22 cellular contexts compared by ENCODE assay signal in the genomic region with DNA sequence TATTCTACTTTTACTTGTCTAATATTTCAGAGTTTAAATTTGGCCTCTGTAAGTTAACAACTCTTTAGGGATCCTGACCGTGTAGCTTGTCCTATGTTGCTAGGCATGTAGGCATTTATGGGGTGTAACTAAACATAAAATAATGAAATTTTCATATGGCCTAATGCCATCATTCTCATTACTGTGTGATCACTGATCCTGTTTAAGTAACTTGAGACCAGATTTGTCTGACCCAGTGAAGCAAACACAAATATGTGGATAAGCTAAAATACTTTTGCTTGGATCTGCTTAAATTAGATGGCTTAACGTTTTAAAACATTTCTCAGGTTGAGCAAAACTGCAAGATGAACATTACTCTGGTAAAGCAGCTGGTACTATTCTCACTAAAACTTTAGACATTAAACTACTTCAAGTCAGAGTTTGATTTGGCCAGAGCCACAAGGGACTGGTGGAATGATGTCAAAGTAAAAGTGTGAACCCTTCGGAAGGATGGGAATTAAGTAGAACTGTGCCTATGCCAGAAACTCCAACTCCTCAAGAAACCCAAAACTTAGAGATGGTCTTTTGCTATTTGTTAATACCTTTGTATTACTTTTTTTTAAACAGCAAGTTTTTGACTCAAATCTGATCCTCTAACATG. TPM values are rescaled to one million over a fixed set of nuclear protein-coding genes. Genes with fewer than 3 reads are reported as not detected.
DNase-seq lines count a peak whose midpoint lies in the region; ATAC-seq and TF ChIP-seq lines count a peak whose summit lies in the region.
"Had no signal": no experiment of that assay in that cellular context is flagged by ENCODE, and none has a peak within 500 bp of the region (broad histone marks: within the 10 kb centered on the region; RNA-seq: fewer than 3 reads in every experiment).

No MANE protein-coding gene starts in this region.

- H4K20me1 ChIP-seq in GM23248 (ENCODE audit: insufficient read depth) (0 out of 2 replicates have a peak, but pooled peaks cover 9% of the 10 kb centered on the region), fibroblast of lung (ENCODE audit: control insufficient read depth, extremely low read depth, insufficient read depth, low read length) (peaks cover 3% of the 10 kb centered on the region)

- no peak overlapping the region for H3K4me2 ChIP-seq in GM23248 (ENCODE audit: unreplicated experiment)
- H3K4me2 ChIP-seq in fibroblast of lung (ENCODE audit: extremely low read depth, insufficient read depth, low read length), result no peak overlapping the region
- H3K4me2 ChIP-seq: KMS-11 had no signal

- in situ Hi-C loops in GM23248 (cut with MboI), result no loop called here

- H3K4me1 Mint-ChIP-seq in osteocyte (ENCODE audit: unreplicated experiment), result peaks cover 27% of the 10 kb centered on the region

- no peaks in the 10 kb centered on the region for H3K27me3 Mint-ChIP-seq in osteocyte (ENCODE audit: unreplicated experiment)
- H3K27me3 Mint-ChIP-seq: activated B cell treated with CpG ODN at 0.5 μM for 24 hours; stimulated activated naive B cell treated with anti-CD40 and anti-IgM and Interleukin-4, amounts not matched to agents 10 μg/mL and 1 μg/mL and 100 μg/mL, for 72 hours had no signal

- DNase-seq in GM23248 (peak; percentile 5), NCI-H1048 (lab: John Stamatoyannopoulos, UW) (peak; percentile 5), fibroblast of lung (ENCODE audit: low read depth in 2 of 2) (peak; percentile 44 to 53), osteocyte (ENCODE audit: extremely low spot score, unreplicated experiment) (no peak), Peyer's patch (no peak), NCI-H2107 treated with DMSO at 0.1 percent for 48 hours (lab: John Stamatoyannopoulos, UW; ENCODE audit: unreplicated experiment) (no peak)
- DNase-seq: activated B cell treated with CpG ODN at 0.5 μM for 24 hours; activated CD4-positive, alpha-beta T cell treated with anti-CD3 and anti-CD28 coated beads, Interleukin-2, amount 50 U/mL, for 48 hours; activated gamma-delta T cell treated with Interleukin-2 at 50 U/mL for 16 hours; CD8-positive, alpha-beta T cell; effector memory CD4-positive, alpha-beta T cell; heart left ventricle; immature natural killer cell; lower lobe of right lung; NCI-H1105; NCI-H2029 treated with DMSO at 0.1 percent for 48 hours; NCI-H510A; stimulated activated naive B cell treated with anti-CD40 and anti-IgM and Interleukin-4, amounts not matched to agents 10 μg/mL and 1 μg/mL and 100 μg/mL, for 72 hours had no signal

- H3K36me3 Mint-ChIP-seq in osteocyte (ENCODE audit: unreplicated experiment), result peaks cover 2% of the 10 kb centered on the region

- H3F3A ChIP-seq in GM23248 (ENCODE audit: insufficient read depth), result no peaks in the 10 kb centered on the region

- H3K9me2 ChIP-seq in GM23248 (ENCODE audit: insufficient read depth), result no peaks in the 10 kb centered on the region

- H3K4me3 ChIP-seq in GM23248, result no peak overlapping the region
- no peak overlapping the region for H3K4me3 ChIP-seq in fibroblast of lung (replicated peaks in 1 of 4; ENCODE audit: control extremely low read depth in 1 of 4, insufficient read depth in 1 of 4, low read depth in 3 of 4, low read length in 4 of 4)
- H3K4me3 ChIP-seq in Peyer's patch, result no peak overlapping the region
- H3K4me3 ChIP-seq: esophagus muscularis mucosa, heart left ventricle, lower lobe of right lung, thoracic aorta had no signal

- no peaks in the 10 kb centered on the region for H3K9me3 Mint-ChIP-seq in osteocyte (ENCODE audit: unreplicated experiment)
- H3K9me3 Mint-ChIP-seq: activated B cell treated with CpG ODN at 0.5 μM for 24 hours; CD8-positive, alpha-beta T cell; immature natural killer cell had no signal

- H2AFZ ChIP-seq in GM23248 (no peak overlapping the region), fibroblast of lung (ENCODE audit: low read length) (no peak overlapping the region)

- H3K9me3 ChIP-seq in GM23248 (ENCODE audit: low read depth) (no peaks in the 10 kb centered on the region), fibroblast of lung (ENCODE audit: control insufficient read depth, insufficient read depth, low read depth, low read length) (no peaks in the 10 kb centered on the region), Peyer's patch (no peaks in the 10 kb centered on the region)
- H3K9me3 ChIP-seq: esophagus muscularis mucosa, heart left ventricle, lower lobe of right lung, thoracic aorta had no signal

- H3K27me3 ChIP-seq in GM23248 (replicated peaks; ENCODE audit: insufficient read depth) (no peaks in the 10 kb centered on the region), fibroblast of lung (ENCODE audit: control insufficient read depth, insufficient read depth, low read length) (no peaks in the 10 kb centered on the region), Peyer's patch (no peaks in the 10 kb centered on the region)
- H3K27me3 ChIP-seq: esophagus muscularis mucosa, heart left ventricle had no signal

- peak overlapping the region; percentile 52 for H3K27ac Mint-ChIP-seq in osteocyte (ENCODE audit: unreplicated experiment)
- H3K27ac Mint-ChIP-seq: activated B cell treated with CpG ODN at 0.5 μM for 24 hours; CD8-positive, alpha-beta T cell; immature natural killer cell; stimulated activated naive B cell treated with anti-CD40 and anti-IgM and Interleukin-4, amounts not matched to agents 10 μg/mL and 1 μg/mL and 100 μg/mL, for 72 hours had no signal

- no peak overlapping the region for H3K9ac ChIP-seq in GM23248
- no peak overlapping the region for H3K9ac ChIP-seq in fibroblast of lung (ENCODE audit: insufficient read depth, low read length)
- H3K9ac ChIP-seq: KMS-11 had no signal

- TF ChIP-seq CTCF in fibroblast of lung (conservative IDR thresholded peaks at IDR 0.05 in 1 of 2, IDR thresholded peaks at IDR 0.05 in 1 of 2; ENCODE audit: low read depth in 1 of 2, low read length in 2 of 2), result no peak
- TF ChIP-seq CTCF in osteocyte (IDR thresholded peaks at IDR 0.05), result no peak
- no peak for TF ChIP-seq CTCF in Peyer's patch (IDR thresholded peaks at IDR 0.05)

- H3K36me3 ChIP-seq in GM23248 (ENCODE audit: low read depth), result no peaks in the 10 kb centered on the region
- H3K36me3 ChIP-seq in fibroblast of lung (ENCODE audit: control insufficient read depth, insufficient read depth, low read length), result no peaks in the 10 kb centered on the region
- no peaks in the 10 kb centered on the region for H3K36me3 ChIP-seq in Peyer's patch
- H3K36me3 ChIP-seq: esophagus muscularis mucosa, heart left ventricle, lower lobe of right lung, thoracic aorta had no signal

- no peaks in the 10 kb centered on the region for H3K4me1 ChIP-seq in GM23248 (ENCODE audit: insufficient read depth)
- H3K4me1 ChIP-seq in fibroblast of lung (ENCODE audit: control insufficient read depth, extremely low read depth, insufficient read depth, low read length), result no peaks in the 10 kb centered on the region
- no peaks in the 10 kb centered on the region for H3K4me1 ChIP-seq in Peyer's patch

- no peak overlapping the region for H3K27ac ChIP-seq in GM23248
- no peak overlapping the region for H3K27ac ChIP-seq in fibroblast of lung (ENCODE audit: insufficient read depth, low read length)
- H3K27ac ChIP-seq in Peyer's patch, result no peak overlapping the region
- H3K27ac ChIP-seq: esophagus muscularis mucosa, heart left ventricle, KMS-11, lower lobe of right lung, thoracic aorta had no signal

- H3K79me2 ChIP-seq in GM23248 (ENCODE audit: insufficient read depth) (peaks cover 100% of the 10 kb centered on the region), fibroblast of lung (ENCODE audit: control insufficient read depth, insufficient read depth, low read length) (peaks cover 43% of the 10 kb centered on the region)

- WGBS in GM23248 (ENCODE audit: low coverage in 1 of 2, low lambda C conversion rate in 2 of 2, missing lambda C conversion rate in 2 of 2), 2 experiments, result 31 to 52% methylated on average over 3 of the region's 3 CpGs

- TF ChIP-seq POLR2A in Peyer's patch (IDR thresholded peaks at IDR 0.05), result no peak

- no peak for ATAC-seq in HG03175 (IDR thresholded peaks at IDR 0.05; ENCODE audit: unreplicated experiment)
- ATAC-seq: CD8-positive, alpha-beta T cell; heart left ventricle; lower lobe of right lung; stimulated activated naive B cell treated with anti-CD40 and anti-IgM and Interleukin-4, amounts not matched to agents 10 μg/mL and 1 μg/mL and 100 μg/mL, for 72 hours had no signal

- H3K4me3 Mint-ChIP-seq in osteocyte (ENCODE audit: unreplicated experiment), result no peak overlapping the region
- H3K4me3 Mint-ChIP-seq: activated B cell treated with CpG ODN at 0.5 μM for 24 hours; CD8-positive, alpha-beta T cell; immature natural killer cell; stimulated activated naive B cell treated with anti-CD40 and anti-IgM and Interleukin-4, amounts not matched to agents 10 μg/mL and 1 μg/mL and 100 μg/mL, for 72 hours had no signal

RNA-seq across cellular contexts. Expression of gene QSER1, which starts 12.5 kb away (rescaled TPM):
- 16.5 and 16.7 TPM in 2 replicates for total RNA-seq in GM23248 (2014; rRNA removed; shearing (Covaris generic))
- polyA plus RNA-seq in GM23248 (2016; fragmentation: Nextera tagmentation; extraction: Ambion mirVana) (3.6 and 4.9 TPM in 2 replicates), fibroblast of lung (9.6 and 12.9 TPM in 2 replicates)
- total RNA-seq in fibroblast of lung (17.2 and 17.7 TPM in 2 replicates), osteocyte (29.2 and 32.4 TPM in 2 replicates), Peyer's patch (100 to 1,000 TPM in 1 of 4 donors, 10 to 100 TPM in 3; 17.7 to 111 (median 21.9) TPM)
- polyA plus RNA-seq in fibroblast of lung (2012), result 10.4 TPM in 2 replicates
- polyA minus RNA-seq in fibroblast of lung (ENCODE audit: low replicate concordance), result 13.2 and 16.2 TPM in 2 replicates

Comparison
In these comparisons a context has a peak if more than half of its experiments do, and no peak if none do; other contexts are left out.
1. DNase-seq: peak in GM23248 (single experiment), NCI-H1048 (single experiment) and fibroblast of lung (2 of 2); none in osteocyte (single experiment), Peyer's patch (0 of 3) and NCI-H2107 treated with DMSO at 0.1 percent for 48 hours (single experiment).